ENCODE assay signal across 37 cellular contexts in the genomic region with DNA sequence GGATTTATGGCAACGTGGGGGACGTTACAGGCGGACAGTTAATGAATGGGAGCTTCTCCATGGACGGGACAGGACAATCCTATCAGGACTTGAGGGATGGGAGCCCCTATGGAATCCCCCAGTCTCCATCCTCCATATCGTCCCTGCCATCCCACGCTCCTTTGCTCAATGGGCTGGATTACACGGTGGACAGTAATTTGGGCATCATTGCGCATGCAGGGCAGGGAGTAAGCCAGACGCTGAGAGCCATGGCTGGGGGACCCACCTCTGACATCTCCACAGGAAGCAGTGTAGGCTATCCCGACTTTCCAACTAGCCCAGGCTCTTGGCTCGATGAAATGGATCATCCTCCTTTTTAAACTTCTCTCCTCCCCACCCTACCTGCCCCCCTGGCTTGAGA. TPM values are rescaled to one million over a fixed set of nuclear protein-coding genes. Genes with fewer than 3 reads are reported as not detected.
"Had no signal": no experiment of that assay in that cellular context is flagged by ENCODE, and none has a peak within 500 bp of the region (broad histone marks: within the 10 kb centered on the region; RNA-seq: fewer than 3 reads in every experiment).

No MANE protein-coding gene starts in this region.

- H3K4me3 Mint-ChIP-seq: activated B cell treated with CpG ODN at 0.5 μM for 24 hours; activated CD4-positive, alpha-beta memory T cell treated with anti-CD3 and anti-CD28 coated beads for 36 hours; activated CD4-positive, alpha-beta T cell treated with anti-CD3 and anti-CD28 coated beads, Interleukin-2, amount 10 ng/mL, durations not matched to agents 24 days and 14 days; activated CD8-positive, alpha-beta T cell treated with anti-CD3 and anti-CD28 coated beads for 36 hours; activated naive CD4-positive, alpha-beta T cell treated with anti-CD3 and anti-CD28 coated beads for 36 hours; activated naive CD8-positive, alpha-beta T cell treated with anti-CD3 and anti-CD28 coated beads for 36 hours; activated T-cell treated with anti-CD3 and anti-CD28 coated beads, Interleukin-2, amount 50 U/mL, for 4 hours; activated T-cell treated with anti-CD3 and anti-CD28 coated beads, Interleukin-2, amount 50 U/mL, for 72 hours; activated T-helper 1 cell treated with anti-CD3 and anti-CD28 coated beads, Interleukin-12 subunit alpha, Interleukin-12 subunit beta, Interleukin-2, Interleukin-4 antibody, amounts not matched to agents 30 ng/mL and 10 ng/mL and 1 ng/mL, durations not matched to agents 14 hours and 24 hours and 36 hours; activated T-helper 17 cell treated with anti-CD3 and anti-CD28 coated beads, Interleukin-2, amount 50 U/mL, for 72 hours; T-helper 1 cell treated with Interleukin-12 subunit alpha and Interleukin-12 subunit beta and Interleukin-4 antibody, amounts not matched to agents 30 μg/mL and 1 μg/mL, for 36 hours; T-helper 2 cell treated with Interferon-gamma antibody and Interleukin-4, amounts not matched to agents 5 μg/mL and 100 μg/mL, for 36 hours had no signal

- H3K4me1 Mint-ChIP-seq: activated CD4-positive, alpha-beta T cell treated with anti-CD3 and anti-CD28 coated beads, Interleukin-2, amount 10 ng/mL, durations not matched to agents 24 days and 14 days; activated T-helper 17 cell treated with anti-CD3 and anti-CD28 coated beads, Interleukin-2, amount 50 U/mL, for 72 hours had no signal

- FAIRE-seq: astrocyte, TTC549 had no signal

- H3K27me3 Mint-ChIP-seq: activated B cell treated with CpG ODN at 0.5 μM for 24 hours; activated CD4-positive, alpha-beta memory T cell treated with anti-CD3 and anti-CD28 coated beads for 36 hours; activated CD4-positive, alpha-beta T cell treated with anti-CD3 and anti-CD28 coated beads, Interleukin-2, amount 10 ng/mL, durations not matched to agents 24 days and 14 days; activated CD8-positive, alpha-beta T cell treated with anti-CD3 and anti-CD28 coated beads for 36 hours; activated naive CD8-positive, alpha-beta T cell treated with anti-CD3 and anti-CD28 coated beads for 36 hours; activated T-helper 17 cell treated with anti-CD3 and anti-CD28 coated beads, Interleukin-2, amount 50 U/mL, for 72 hours had no signal

- H3K27ac ChIP-seq: adrenal gland, body of pancreas, brain microvascular endothelial cell, breast epithelium, VCaP had no signal

- H3K27me3 ChIP-seq: adrenal gland, body of pancreas, brain microvascular endothelial cell, breast epithelium had no signal

- ATAC-seq: activated CD8-positive, alpha-beta T cell treated with anti-CD3 and anti-CD28 coated beads for 36 hours; activated naive CD4-positive, alpha-beta T cell treated with anti-CD3 and anti-CD28 coated beads, Interleukin-2, amount 50 U/mL, for 72 hours; activated T-cell treated with anti-CD3 and anti-CD28 coated beads, Interleukin-2, amount 50 U/mL, for 4 hours; activated T-cell treated with anti-CD3 and anti-CD28 coated beads, Interleukin-2, amount 50 U/mL, for 72 hours; activated T-helper 17 cell treated with anti-CD3 and anti-CD28 coated beads, Interleukin-2, amount 50 U/mL, for 72 hours; body of pancreas had no signal

- H3K9me3 ChIP-seq: adrenal gland, body of pancreas, breast epithelium had no signal

- H3K36me3 ChIP-seq: adrenal gland, breast epithelium had no signal

- H3K4me1 ChIP-seq: adrenal gland, breast epithelium had no signal

- H3K4me3 ChIP-seq: adrenal gland, body of pancreas, breast epithelium had no signal

- H3K27ac Mint-ChIP-seq: activated B cell treated with CpG ODN at 0.5 μM for 24 hours; activated CD4-positive, alpha-beta memory T cell treated with anti-CD3 and anti-CD28 coated beads for 36 hours; activated CD4-positive, alpha-beta T cell treated with anti-CD3 and anti-CD28 coated beads, Interleukin-2, amount 10 ng/mL, durations not matched to agents 24 days and 14 days; activated CD8-positive, alpha-beta T cell treated with anti-CD3 and anti-CD28 coated beads for 36 hours; activated naive CD4-positive, alpha-beta T cell treated with anti-CD3 and anti-CD28 coated beads for 36 hours; activated naive CD4-positive, alpha-beta T cell treated with anti-CD3 and anti-CD28 coated beads, Interleukin-2, amount 50 U/mL, for 72 hours; activated naive CD8-positive, alpha-beta T cell treated with anti-CD3 and anti-CD28 coated beads for 36 hours; activated T-cell treated with anti-CD3 and anti-CD28 coated beads, Interleukin-2, amount 50 U/mL, for 72 hours; activated T-helper 1 cell treated with anti-CD3 and anti-CD28 coated beads, Interleukin-12 subunit alpha, Interleukin-12 subunit beta, Interleukin-2, Interleukin-4 antibody, amounts not matched to agents 30 ng/mL and 10 ng/mL and 1 ng/mL, durations not matched to agents 14 hours and 24 hours and 36 hours; activated T-helper 17 cell treated with anti-CD3 and anti-CD28 coated beads, Interleukin-2, amount 50 U/mL, for 72 hours; T-helper 1 cell treated with Interleukin-12 subunit alpha and Interleukin-12 subunit beta and Interleukin-4 antibody, amounts not matched to agents 30 μg/mL and 1 μg/mL, for 36 hours; T-helper 2 cell treated with Interferon-gamma antibody and Interleukin-4, amounts not matched to agents 5 μg/mL and 100 μg/mL, for 36 hours had no signal

- DNase-seq: activated B cell treated with CpG ODN at 0.5 μM for 24 hours; activated CD4-positive, alpha-beta memory T cell treated with anti-CD3 and anti-CD28 coated beads for 36 hours; activated CD4-positive, alpha-beta T cell treated with anti-CD3 and anti-CD28 coated beads for 4 hours; activated CD4-positive, alpha-beta T cell treated with anti-CD3 and anti-CD28 coated beads, Interleukin-2, amount 10 ng/mL, durations not matched to agents 24 days and 14 days; activated CD4-positive, alpha-beta T cell treated with anti-CD3 and anti-CD28 coated beads, Interleukin-2, amount 50 U/mL, for 1 hour; activated CD4-positive, alpha-beta T cell treated with anti-CD3 and anti-CD28 coated beads, Interleukin-2, amount 50 U/mL, for 4 hours; activated CD4-positive, CD25-positive, alpha-beta regulatory T cell treated with anti-CD3 and anti-CD28 coated beads, Interleukin-2, amount 50 U/mL, for 72 hours; activated CD8-positive, alpha-beta memory T cell treated with anti-CD3 and anti-CD28 coated beads, Interleukin-2, amount 50 U/mL, for 48 hours; activated CD8-positive, alpha-beta T cell treated with anti-CD3 and anti-CD28 coated beads for 36 hours; activated effector memory CD4-positive, alpha-beta T cell treated with anti-CD3 and anti-CD28 coated beads, Interleukin-2, amount 50 U/mL, for 16 hours; activated gamma-delta T cell treated with Interleukin-2 at 50 U/mL for 16 hours; activated naive CD4-positive, alpha-beta T cell; activated naive CD4-positive, alpha-beta T cell treated with anti-CD3 and anti-CD28 coated beads for 36 hours; activated naive CD4-positive, alpha-beta T cell treated with anti-CD3 and anti-CD28 coated beads, Interleukin-2, amount 50 U/mL, for 16 hours; activated naive CD8-positive, alpha-beta T cell treated with anti-CD3 and anti-CD28 coated beads for 36 hours; activated T-cell treated with anti-CD3 and anti-CD28 coated beads, Interleukin-2, amount 50 U/mL, for 4 hours; activated T-cell treated with anti-CD3 and anti-CD28 coated beads, Interleukin-2, amount 50 U/mL, for 72 hours; adrenal gland; amniotic stem cell; aorta; body of pancreas; brain microvascular endothelial cell; central memory CD4-positive, alpha-beta T cell; SW 1271; T-helper 1 cell; T-helper 2 cell; T-helper 9 cell had no signal

- H3K9me3 Mint-ChIP-seq: activated B cell treated with CpG ODN at 0.5 μM for 24 hours; activated CD4-positive, alpha-beta memory T cell treated with anti-CD3 and anti-CD28 coated beads for 36 hours; activated CD4-positive, alpha-beta T cell treated with anti-CD3 and anti-CD28 coated beads, Interleukin-2, amount 10 ng/mL, durations not matched to agents 24 days and 14 days; activated CD8-positive, alpha-beta T cell treated with anti-CD3 and anti-CD28 coated beads for 36 hours; activated naive CD4-positive, alpha-beta T cell treated with anti-CD3 and anti-CD28 coated beads for 36 hours; activated naive CD4-positive, alpha-beta T cell treated with anti-CD3 and anti-CD28 coated beads, Interleukin-2, amount 50 U/mL, for 72 hours; activated naive CD8-positive, alpha-beta T cell treated with anti-CD3 and anti-CD28 coated beads for 36 hours; activated T-cell treated with anti-CD3 and anti-CD28 coated beads, Interleukin-2, amount 50 U/mL, for 4 hours; activated T-cell treated with anti-CD3 and anti-CD28 coated beads, Interleukin-2, amount 50 U/mL, for 72 hours; activated T-helper 1 cell treated with anti-CD3 and anti-CD28 coated beads, Interleukin-12 subunit alpha, Interleukin-12 subunit beta, Interleukin-2, Interleukin-4 antibody, amounts not matched to agents 30 ng/mL and 10 ng/mL and 1 ng/mL, durations not matched to agents 14 hours and 24 hours and 36 hours; activated T-helper 17 cell treated with anti-CD3 and anti-CD28 coated beads, Interleukin-2, amount 50 U/mL, for 72 hours; T-helper 1 cell treated with Interleukin-12 subunit alpha and Interleukin-12 subunit beta and Interleukin-4 antibody, amounts not matched to agents 30 μg/mL and 1 μg/mL, for 36 hours; T-helper 2 cell treated with Interferon-gamma antibody and Interleukin-4, amounts not matched to agents 5 μg/mL and 100 μg/mL, for 36 hours had no signal

RNA-seq across cellular contexts. Expression of a gene that starts 44.2 kb away (rescaled TPM):
- total RNA-seq: activated B cell treated with CpG ODN at 0.5 μM for 24 hours; activated CD4-positive, alpha-beta memory T cell treated with anti-CD3 and anti-CD28 coated beads for 36 hours; activated CD4-positive, alpha-beta T cell treated with anti-CD3 and anti-CD28 coated beads, Interleukin-2, amount 10 ng/mL, durations not matched to agents 24 days and 14 days; activated CD8-positive, alpha-beta memory T cell treated with anti-CD3 and anti-CD28 coated beads for 36 hours; activated CD8-positive, alpha-beta T cell treated with anti-CD3 and anti-CD28 coated beads for 36 hours; activated naive CD4-positive, alpha-beta T cell treated with anti-CD3 and anti-CD28 coated beads for 36 hours; activated naive CD4-positive, alpha-beta T cell treated with anti-CD3 and anti-CD28 coated beads, Interleukin-2, amount 50 U/mL, for 72 hours; activated naive CD8-positive, alpha-beta T cell treated with anti-CD3 and anti-CD28 coated beads for 36 hours; activated T-cell treated with anti-CD3 and anti-CD28 coated beads, Interleukin-2, amount 50 U/mL, for 72 hours; activated T-helper 1 cell treated with anti-CD3 and anti-CD28 coated beads, Interleukin-12 subunit alpha, Interleukin-12 subunit beta, Interleukin-2, Interleukin-4 antibody, amounts not matched to agents 30 ng/mL and 10 ng/mL and 1 ng/mL, durations not matched to agents 14 hours and 24 hours and 36 hours; adrenal gland; aorta; body of pancreas; breast epithelium had no signal
- polyA plus RNA-seq: adrenal gland had no signal
